Comparison of ENCODE assay signal across 8 cellular contexts in genomic region chr11:695332-695605, GRCh38. TPM values are rescaled to one million over a fixed set of nuclear protein-coding genes. Genes with fewer than 3 reads are reported as not detected.
DNase-seq lines count a peak whose midpoint lies in the region; ATAC-seq and TF ChIP-seq lines count a peak whose summit lies in the region.

No MANE protein-coding gene starts in this region.

- no peak for ATAC-seq in psoas muscle
- no peak for ATAC-seq in HG03354 (IDR thresholded peaks at IDR 0.05; ENCODE audit: poor library complexity, severe bottlenecking, unreplicated experiment)
- ATAC-seq in HG03175 (IDR thresholded peaks at IDR 0.05; ENCODE audit: unreplicated experiment), result no peak

- H3K9me3 ChIP-seq in DOHH2 (ENCODE audit: control insufficient read depth, insufficient read depth, low read length) (no peaks in the 10 kb centered on the region), SJSA1 (replicated peaks) (no peaks in the 10 kb centered on the region), fibroblast of lung (ENCODE audit: control insufficient read depth, insufficient read depth, low read depth, low read length) (no peaks in the 10 kb centered on the region), psoas muscle (no peaks in the 10 kb centered on the region)

- peak overlapping the region; percentile 83 for H3K4me3 ChIP-seq in DOHH2 (ENCODE audit: low read length)
- H3K4me3 ChIP-seq in SJSA1, result peak overlapping the region; percentile 61
- peak overlapping the region; percentile 52 to 82 (median 60) for H3K4me3 ChIP-seq in fibroblast of lung (replicated peaks in 1 of 4; ENCODE audit: control extremely low read depth in 1 of 4, insufficient read depth in 1 of 4, low read depth in 3 of 4, low read length in 4 of 4)
- H3K4me3 ChIP-seq in psoas muscle, result peak overlapping the region; percentile 95

- H3K36me3 ChIP-seq in DOHH2 (ENCODE audit: control insufficient read depth, low read length) (no peaks in the 10 kb centered on the region), SJSA1 (no peaks in the 10 kb centered on the region), fibroblast of lung (ENCODE audit: control insufficient read depth, insufficient read depth, low read length) (peaks cover 3% of the 10 kb centered on the region), psoas muscle (ENCODE audit: insufficient read depth in 1 of 2, low read depth in 1 of 2) (peaks cover 0 to 21% of the 10 kb centered on the region in 2 donors)

- H2AFZ ChIP-seq in fibroblast of lung (ENCODE audit: low read length), result peak overlapping the region; percentile 79

- H3K9ac ChIP-seq in fibroblast of lung (ENCODE audit: insufficient read depth, low read length), result peak overlapping the region; percentile 99

- TF ChIP-seq CTCF in DOHH2 (IDR thresholded peaks at IDR 0.05; ENCODE audit: low read depth, low read length, poor library complexity, severe bottlenecking) (no peak), fibroblast of lung (conservative IDR thresholded peaks at IDR 0.05 in 1 of 2, IDR thresholded peaks at IDR 0.05 in 1 of 2; ENCODE audit: low read depth in 1 of 2, low read length in 2 of 2) (no peak), psoas muscle (IDR thresholded peaks at IDR 0.05) (no peak)

- WGBS in psoas muscle, 3 donors, result 0% methylated on average over 32 of the region's 32 CpGs

- H3K4me1 ChIP-seq in DOHH2 (ENCODE audit: control insufficient read depth, low read length) (peaks cover 30% of the 10 kb centered on the region), SJSA1 (replicated peaks) (peaks cover 7% of the 10 kb centered on the region), fibroblast of lung (ENCODE audit: control insufficient read depth, extremely low read depth, insufficient read depth, low read length) (peaks cover 17% of the 10 kb centered on the region), psoas muscle (peaks cover 41% of the 10 kb centered on the region)

- H3K4me2 ChIP-seq in DOHH2 (ENCODE audit: low read length) (peak overlapping the region; percentile 81), fibroblast of lung (ENCODE audit: extremely low read depth, insufficient read depth, low read length) (peak overlapping the region; percentile 57)

- H3K9me2 ChIP-seq in DOHH2 (replicated peaks; ENCODE audit: control insufficient read depth, low read length), result no peaks in the 10 kb centered on the region

- H4K20me1 ChIP-seq in DOHH2 (ENCODE audit: control insufficient read depth, insufficient read depth, low read depth, low read length) (no peaks in the 10 kb centered on the region), fibroblast of lung (ENCODE audit: control insufficient read depth, extremely low read depth, insufficient read depth, low read length) (no peaks in the 10 kb centered on the region)

- DNase-seq in SJSA1 (ENCODE audit: low read depth in 1 of 2, low spot score in 2 of 2) (no peak), fibroblast of lung (ENCODE audit: low read depth in 2 of 2) (no peak), psoas muscle (no peak), NCI-H2227 (lab: John Stamatoyannopoulos, UW; ENCODE audit: unreplicated experiment) (no peak), anterior cingulate cortex (lab: John Stamatoyannopoulos, UW) (no peak)

- intact Hi-C loops in psoas muscle (cut with DNase I), result loop anchor here in 1 of 2 donors (10.0 kb wide), 1 partner anchor 120 kb away; the partner anchor contains the start of gene PHRF1

- peak overlapping the region; percentile 90 for H3K27ac ChIP-seq in DOHH2 (ENCODE audit: low read depth, low read length)
- H3K27ac ChIP-seq in SJSA1, result peak overlapping the region; percentile 97
- H3K27ac ChIP-seq in fibroblast of lung (ENCODE audit: insufficient read depth, low read length), result peak overlapping the region; percentile 97
- H3K27ac ChIP-seq in psoas muscle, result peak overlapping the region; percentile 100

- no peaks in the 10 kb centered on the region for H3K27me3 ChIP-seq in DOHH2 (ENCODE audit: control insufficient read depth, low read length)
- H3K27me3 ChIP-seq in SJSA1 (replicated peaks), result no peaks in the 10 kb centered on the region
- no peaks in the 10 kb centered on the region for H3K27me3 ChIP-seq in fibroblast of lung (ENCODE audit: control insufficient read depth, insufficient read depth, low read length)
- no peaks in the 10 kb centered on the region for H3K27me3 ChIP-seq in psoas muscle (ENCODE audit: insufficient read depth in 3 of 3, low read length in 2 of 3)

- H3K79me2 ChIP-seq in DOHH2 (ENCODE audit: control insufficient read depth, low read length), result peaks cover 61% of the 10 kb centered on the region
- H3K79me2 ChIP-seq in fibroblast of lung (ENCODE audit: control insufficient read depth, insufficient read depth, low read length), result peaks cover 33% of the 10 kb centered on the region

- H3F3A ChIP-seq in DOHH2 (ENCODE audit: control insufficient read depth, insufficient read depth), result peaks cover 4% of the 10 kb centered on the region; the same call in 1 of the 2 replicates

RNA-seq across cellular contexts. Expression of gene DEAF1, which starts 0.2 kb away (rescaled TPM):
- total RNA-seq in SJSA1 (2014; rRNA removed; shearing (Covaris generic)), result 4.4 and 8.0 TPM in 2 replicates
- total RNA-seq in fibroblast of lung (28.2 and 38.3 TPM in 2 replicates), psoas muscle (10 to 100 TPM; 15.0 to 30.0 (median 21.0) TPM)
- polyA plus RNA-seq in fibroblast of lung (9.7 and 14.4 TPM in 2 replicates), psoas muscle (10 to 100 TPM; 12.5 to 18.1 (median 15.3) TPM)
- 15.8 and 22.4 TPM in 2 replicates for polyA plus RNA-seq in fibroblast of lung (2012)
- 18.0 and 39.5 TPM in 2 replicates for polyA minus RNA-seq in fibroblast of lung (ENCODE audit: low replicate concordance)

RNA-seq across cellular contexts. Expression of gene TMEM80, which starts 0.3 kb away (rescaled TPM):
- total RNA-seq in SJSA1 (2014; rRNA removed; shearing (Covaris generic)), result 16.0 and 16.7 TPM in 2 replicates
- total RNA-seq in fibroblast of lung (7.4 and 10.6 TPM in 2 replicates), psoas muscle (10 to 100 TPM in 2 of 4 donors, 1 to 10 TPM in 2; 5.9 to 15.7 (median 9.7) TPM)
- polyA plus RNA-seq in fibroblast of lung (8.0 and 15.3 TPM in 2 replicates), psoas muscle (10 to 100 TPM in 2 of 3 donors, 1 to 10 TPM in 1; 7.4 to 16.3 (median 10.1) TPM)
- polyA plus RNA-seq in fibroblast of lung (2012), result 10.9 and 20.6 TPM in 2 replicates
- 3.4 and 7.5 TPM in 2 replicates for polyA minus RNA-seq in fibroblast of lung (ENCODE audit: low replicate concordance)

RNA-seq across cellular contexts. Expression of gene EPS8L2, which starts 10.8 kb away (rescaled TPM):
- not detected in 2 replicates for total RNA-seq in SJSA1 (2014; rRNA removed; shearing (Covaris generic))
- total RNA-seq in fibroblast of lung, result 24.1 and 54.2 TPM in 2 replicates
- polyA plus RNA-seq in fibroblast of lung, result 17.0 and 18.4 TPM in 2 replicates
- 30.2 and 33.3 TPM in 2 replicates for polyA plus RNA-seq in fibroblast of lung (2012)
- 19.8 and 33.2 TPM in 2 replicates for polyA minus RNA-seq in fibroblast of lung (ENCODE audit: low replicate concordance)
- total RNA-seq in psoas muscle, result 1 to 10 TPM in 3 of 4 donors, under 1 TPM in 1; 0.89 to 3.1 (median 1.5) TPM
- under 1 TPM; 0.47 to 0.63 (median 0.56) TPM for polyA plus RNA-seq in psoas muscle

RNA-seq across cellular contexts. Expression of gene TALDO1, which starts 52.0 kb away (rescaled TPM):
- 159 and 302 TPM in 2 replicates for total RNA-seq in SJSA1 (2014; rRNA removed; shearing (Covaris generic))
- 99.4 and 150 TPM in 2 replicates for total RNA-seq in fibroblast of lung
- 136 and 189 TPM in 2 replicates for polyA plus RNA-seq in fibroblast of lung
- polyA plus RNA-seq in fibroblast of lung (2012), result 195 and 256 TPM in 2 replicates
- polyA minus RNA-seq in fibroblast of lung (ENCODE audit: low replicate concordance), result 106 and 171 TPM in 2 replicates
- total RNA-seq in psoas muscle, result 100 to 1,000 TPM in 1 of 4 donors, 10 to 100 TPM in 3; 77.7 to 140 (median 81.8) TPM
- 10 to 100 TPM; 58.7 to 77.6 (median 65.9) TPM for polyA plus RNA-seq in psoas muscle

RNA-seq across cellular contexts. Expression of gene DRD4, which starts 58.2 kb away (rescaled TPM):
- not detected in 2 replicates for total RNA-seq in SJSA1 (2014; rRNA removed; shearing (Covaris generic))
- total RNA-seq in fibroblast of lung, result 0.17 TPM in 1 of 2 replicates, not detected in the other
- polyA plus RNA-seq in fibroblast of lung, result not detected in 2 replicates
- 0.10 and 0.21 TPM in 2 replicates for polyA plus RNA-seq in fibroblast of lung (2012)
- polyA minus RNA-seq in fibroblast of lung (ENCODE audit: low replicate concordance), result not detected in 2 replicates
- total RNA-seq in psoas muscle, result 1 to 10 TPM in 2 of 4 donors, under 1 TPM in 1, not detected in 1; 0.55 to 1.2 (median 1.1) TPM
- under 1 TPM in 2 of 3 donors, not detected in 1; 0.14 to 0.18 TPM for polyA plus RNA-seq in psoas muscle
